In genomic region chrX:124680287-124680686, GRCh38 we compare ENCODE assay signal across 10 cellular contexts.
"Had no signal": no experiment of that assay in that cellular context is flagged by ENCODE, and none has a peak within 500 bp of the region (broad histone marks: within the 10 kb centered on the region; RNA-seq: fewer than 3 reads in every experiment).

No MANE protein-coding gene starts in this region.

- ATAC-seq: HCT116, HepG2 had no signal

- FAIRE-seq: HepG2 had no signal

- H3K4me3 Mint-ChIP-seq: HFFc6, IgD-negative memory B cell had no signal

- H3K27me3 Mint-ChIP-seq: IgD-negative memory B cell had no signal

- H3K4me1 Mint-ChIP-seq: IgD-negative memory B cell had no signal

- DNase-seq: GM23248, GOT3, H7, HFFc6, KBM-7 had no signal

- H3K4me3 ChIP-seq: GM23248, HAP-1 had no signal

- H3K9me3 ChIP-seq: HAP-1 had no signal

- H3K9ac ChIP-seq: GM23248 had no signal

- H3K27ac Mint-ChIP-seq: HFFc6, IgD-negative memory B cell had no signal

- H2AFZ ChIP-seq: GM23248 had no signal

- H3K36me3 ChIP-seq: HAP-1 had no signal

- H3K36me3 Mint-ChIP-seq: IgD-negative memory B cell had no signal

- H3K27ac ChIP-seq: GM23248, HL-60 had no signal

- H3K9me3 Mint-ChIP-seq: HFFc6 had no signal
